Comparison of ENCODE assay signal across 1 cellular context in the genomic region with DNA sequence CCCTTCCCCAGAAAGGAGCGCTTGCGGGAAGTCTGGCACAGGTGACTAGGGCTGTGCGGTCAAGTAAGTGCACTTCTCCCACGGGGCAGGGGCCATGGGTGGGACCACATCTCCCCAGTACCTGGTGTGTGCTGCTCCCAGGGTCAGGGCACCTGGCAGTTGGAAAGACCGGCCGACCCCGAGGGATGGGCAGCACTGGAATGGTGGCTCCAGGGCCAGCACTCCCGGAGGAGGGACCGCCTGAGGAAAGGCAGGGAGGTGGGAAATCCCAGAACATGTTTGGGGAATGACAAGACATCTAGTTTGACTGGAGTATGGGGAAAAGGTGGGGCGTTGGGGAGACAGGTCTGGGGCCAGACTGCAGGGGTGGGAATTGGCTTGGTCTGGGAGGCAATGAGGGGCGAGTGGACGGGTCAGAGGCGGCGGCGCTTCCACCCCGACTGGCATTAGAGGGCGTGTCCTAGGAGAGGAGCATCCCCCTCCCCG.
TF ChIP-seq lines count a peak whose summit lies in the region.

No MANE protein-coding gene starts in this region.

TF ChIP-seq in K562, 482 proteins besides CTCF, POLR2A, EP300 and RAD21:
- TF ChIP-seq NR3C1 (CRISPR knock-in tag; IDR thresholded peaks at IDR 0.05) (no peak), CCAR2 (IDR thresholded peaks at IDR 0.05; ENCODE audit: low read depth, low read length) (no peak), SMARCC2 (IDR thresholded peaks at IDR 0.05; ENCODE audit: low read depth) (no peak), FUS (optimal IDR thresholded peaks at IDR 0.05; ENCODE audit: low read depth, low read length) (no peak), POLR2B (IDR thresholded peaks at IDR 0.05; ENCODE audit: low read depth, partially characterized antibody) (no peak), MEIS2 (IDR thresholded peaks at IDR 0.05; ENCODE audit: partially characterized antibody) (no peak), RBBP5 (IDR thresholded peaks at IDR 0.05; ENCODE audit: borderline replicate concordance, insufficient read depth, low read length, poor library complexity, severe bottlenecking) (no peak), E2F3 (CRISPR knock-in tag; IDR thresholded peaks at IDR 0.05) (no peak), ZNF165 (CRISPR knock-in tag; IDR thresholded peaks at IDR 0.05; ENCODE audit: borderline replicate concordance) (no peak), ADNP (tag; IDR thresholded peaks at IDR 0.05) (no peak)
- TF ChIP-seq, protein P1, sequence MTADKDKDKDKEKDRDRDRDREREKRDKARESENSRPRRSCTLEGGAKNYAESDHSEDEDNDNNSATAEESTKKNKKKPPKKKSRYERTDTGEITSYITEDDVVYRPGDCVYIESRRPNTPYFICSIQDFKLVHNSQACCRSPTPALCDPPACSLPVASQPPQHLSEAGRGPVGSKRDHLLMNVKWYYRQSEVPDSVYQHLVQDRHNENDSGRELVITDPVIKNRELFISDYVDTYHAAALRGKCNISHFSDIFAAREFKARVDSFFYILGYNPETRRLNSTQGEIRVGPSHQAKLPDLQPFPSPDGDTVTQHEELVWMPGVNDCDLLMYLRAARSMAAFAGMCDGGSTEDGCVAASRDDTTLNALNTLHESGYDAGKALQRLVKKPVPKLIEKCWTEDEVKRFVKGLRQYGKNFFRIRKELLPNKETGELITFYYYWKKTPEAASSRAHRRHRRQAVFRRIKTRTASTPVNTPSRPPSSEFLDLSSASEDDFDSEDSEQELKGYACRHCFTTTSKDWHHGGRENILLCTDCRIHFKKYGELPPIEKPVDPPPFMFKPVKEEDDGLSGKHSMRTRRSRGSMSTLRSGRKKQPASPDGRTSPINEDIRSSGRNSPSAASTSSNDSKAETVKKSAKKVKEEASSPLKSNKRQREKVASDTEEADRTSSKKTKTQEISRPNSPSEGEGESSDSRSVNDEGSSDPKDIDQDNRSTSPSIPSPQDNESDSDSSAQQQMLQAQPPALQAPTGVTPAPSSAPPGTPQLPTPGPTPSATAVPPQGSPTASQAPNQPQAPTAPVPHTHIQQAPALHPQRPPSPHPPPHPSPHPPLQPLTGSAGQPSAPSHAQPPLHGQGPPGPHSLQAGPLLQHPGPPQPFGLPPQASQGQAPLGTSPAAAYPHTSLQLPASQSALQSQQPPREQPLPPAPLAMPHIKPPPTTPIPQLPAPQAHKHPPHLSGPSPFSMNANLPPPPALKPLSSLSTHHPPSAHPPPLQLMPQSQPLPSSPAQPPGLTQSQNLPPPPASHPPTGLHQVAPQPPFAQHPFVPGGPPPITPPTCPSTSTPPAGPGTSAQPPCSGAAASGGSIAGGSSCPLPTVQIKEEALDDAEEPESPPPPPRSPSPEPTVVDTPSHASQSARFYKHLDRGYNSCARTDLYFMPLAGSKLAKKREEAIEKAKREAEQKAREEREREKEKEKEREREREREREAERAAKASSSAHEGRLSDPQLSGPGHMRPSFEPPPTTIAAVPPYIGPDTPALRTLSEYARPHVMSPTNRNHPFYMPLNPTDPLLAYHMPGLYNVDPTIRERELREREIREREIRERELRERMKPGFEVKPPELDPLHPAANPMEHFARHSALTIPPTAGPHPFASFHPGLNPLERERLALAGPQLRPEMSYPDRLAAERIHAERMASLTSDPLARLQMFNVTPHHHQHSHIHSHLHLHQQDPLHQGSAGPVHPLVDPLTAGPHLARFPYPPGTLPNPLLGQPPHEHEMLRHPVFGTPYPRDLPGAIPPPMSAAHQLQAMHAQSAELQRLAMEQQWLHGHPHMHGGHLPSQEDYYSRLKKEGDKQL (CRISPR knock-in tag; IDR thresholded peaks at IDR 0.05; ENCODE audit: borderline replicate concordance), result no peak
